17 cellular contexts compared by ENCODE assay signal in genomic region chr2:43412121-43412753, GRCh38.
DNase-seq lines count a peak whose midpoint lies in the region; TF ChIP-seq lines count a peak whose summit lies in the region.
"Had no signal": no experiment of that assay in that cellular context is flagged by ENCODE, and none has a peak within 500 bp of the region (broad histone marks: within the 10 kb centered on the region; RNA-seq: fewer than 3 reads in every experiment).

No MANE protein-coding gene starts in this region.

- H3K27me3 ChIP-seq in A673 (replicated peaks; ENCODE audit: insufficient read depth, low read depth, low read length, poor library complexity), result no peaks in the 10 kb centered on the region
- no peaks in the 10 kb centered on the region for H3K27me3 ChIP-seq in muscle layer of colon (ENCODE audit: control insufficient read depth in 1 of 2, insufficient read depth in 2 of 2, low read length in 2 of 2)
- no peaks in the 10 kb centered on the region for H3K27me3 ChIP-seq in WERI-Rb-1 (ENCODE audit: insufficient read depth, low read depth, severe bottlenecking)
- H3K27me3 ChIP-seq: brain microvascular endothelial cell, sigmoid colon, SJSA1, vagina had no signal

- no peak overlapping the region for H3K9ac ChIP-seq in muscle layer of colon (ENCODE audit: low read length)

- H3K36me3 ChIP-seq in A673 (ENCODE audit: insufficient read depth, low read length, poor library complexity, severe bottlenecking) (no peaks in the 10 kb centered on the region), muscle layer of colon (ENCODE audit: insufficient read depth, low read length) (no peaks in the 10 kb centered on the region), WERI-Rb-1 (no peaks in the 10 kb centered on the region)
- H3K36me3 ChIP-seq: brain microvascular endothelial cell, sigmoid colon, SJSA1, vagina had no signal

- POLR2A ChIA-PET in A673 (lab: Charles Lee; ENCODE audit: low non-redundant PET), result no interaction called here

- H3K27ac ChIP-seq in A673 (ENCODE audit: low read depth, low read length, poor library complexity, severe bottlenecking), result no peak overlapping the region
- peak overlapping the region; percentile 3 for H3K27ac ChIP-seq in muscle layer of colon (ENCODE audit: low read depth, low read length)
- no peak overlapping the region for H3K27ac ChIP-seq in WERI-Rb-1
- H3K27ac ChIP-seq: brain microvascular endothelial cell, SJSA1, vagina had no signal

- CTCF ChIA-PET in A673 (lab: Charles Lee), result no interaction called here

- DNase-seq in A673 (ENCODE audit: low spot score), result peak; percentile 44
- peak; percentile 35 for DNase-seq in NCI-H226
- DNase-seq in epithelial cell of esophagus (ENCODE audit: low read depth), result peak; percentile 54
- DNase-seq in middle frontal gyrus (ENCODE audit: extremely low spot score, low spot score), result no peak
- DNase-seq in SIG-M5 treated with dmso at 0.1 percent for 504 hours (lab: John Stamatoyannopoulos, UW; ENCODE audit: unreplicated experiment), result no peak
- no peak for DNase-seq in posterior vena cava (ENCODE audit: low spot score)
- DNase-seq in WERI-Rb-1, result no peak
- DNase-seq: brain microvascular endothelial cell; COR-L47; effector memory CD4-positive, alpha-beta T cell; left colon; MV-4-11; NK-92 treated with Interleukin-12 subunit alpha and Interleukin-12 subunit beta, amount 100 ng/mL, for 24 hours; sigmoid colon had no signal

- no peaks in the 10 kb centered on the region for H3K9me3 ChIP-seq in A673 (ENCODE audit: low read depth, low read length, poor library complexity, severe bottlenecking)
- H3K9me3 ChIP-seq in muscle layer of colon (ENCODE audit: low read length), result no peaks in the 10 kb centered on the region
- no peaks in the 10 kb centered on the region for H3K9me3 ChIP-seq in WERI-Rb-1 (ENCODE audit: severe bottlenecking)
- H3K9me3 ChIP-seq: sigmoid colon, SJSA1, vagina had no signal

- H3K4me1 ChIP-seq in A673 (ENCODE audit: insufficient read depth, low read length, poor library complexity, severe bottlenecking), result peaks cover 32% of the 10 kb centered on the region
- peaks cover 52% of the 10 kb centered on the region for H3K4me1 ChIP-seq in muscle layer of colon (ENCODE audit: insufficient read depth, low read length)

- no peak overlapping the region for H3K4me3 ChIP-seq in A673 (ENCODE audit: low read depth, low read length, poor library complexity, severe bottlenecking)
- no peak overlapping the region for H3K4me3 ChIP-seq in epithelial cell of esophagus (ENCODE audit: low read length)
- no peak overlapping the region for H3K4me3 ChIP-seq in muscle layer of colon (ENCODE audit: low read depth in 1 of 2, low read length in 2 of 2)
- no peak overlapping the region for H3K4me3 ChIP-seq in WERI-Rb-1 (ENCODE audit: low read depth, low read length)
- H3K4me3 ChIP-seq: sigmoid colon, SJSA1, vagina had no signal

- TF ChIP-seq CTCF in A673 (conservative IDR thresholded peaks at IDR 0.05; ENCODE audit: low read depth, low read length), result no peak
- no peak for TF ChIP-seq CTCF in epithelial cell of esophagus (IDR thresholded peaks at IDR 0.05; ENCODE audit: insufficient read depth, low read depth, low read length, missing control alignments)
- TF ChIP-seq CTCF in WERI-Rb-1 (IDR thresholded peaks at IDR 0.05; ENCODE audit: low read depth, low read length), result no peak

- intact Hi-C loops in A673 (cut with micrococcal nuclease; ENCODE audit: unreplicated experiment) (no loop called here), posterior vena cava (cut with DNase I) (loop anchor here (5.0 to 10.0 kb wide), 2 partner anchors 50 to 53 kb away; no protein-coding TSS in a partner anchor)

- BruUV-seq in A673 (replicated peaks; lab: Mats Ljungman, UMichigan), result no TSS peak

Comparison
In these comparisons a context has a peak if more than half of its experiments do, and no peak if none do; other contexts are left out.
1. DNase-seq: peak in A673 (single experiment), NCI-H226 (single experiment) and epithelial cell of esophagus (single experiment); none in middle frontal gyrus (single experiment), SIG-M5 treated with dmso at 0.1 percent for 504 hours (single experiment), posterior vena cava (single experiment) and WERI-Rb-1 (single experiment).